11 cellular contexts compared by ENCODE assay signal in genomic region chr20:46458891-46459750, GRCh38. TPM values are rescaled to one million over a fixed set of nuclear protein-coding genes. Genes with fewer than 3 reads are reported as not detected.
A peak's percentile ranks its signal among the peaks of the same experiment; 100 is the strongest.
DNase-seq lines count a peak whose midpoint lies in the region; ATAC-seq and TF ChIP-seq lines count a peak whose summit lies in the region.
"Had no signal": no experiment of that assay in that cellular context is flagged by ENCODE, and none has a peak within 500 bp of the region (broad histone marks: within the 10 kb centered on the region; RNA-seq: fewer than 3 reads in every experiment).

No MANE protein-coding gene starts in this region.

- ATAC-seq in aorta (ENCODE audit: low FRiP score) (no peak), HG03354 (IDR thresholded peaks at IDR 0.05; ENCODE audit: poor library complexity, severe bottlenecking, unreplicated experiment) (no peak)

- TF ChIP-seq POLR2A in breast epithelium (IDR thresholded peaks at IDR 0.05): no peak

- H3K4me1 ChIP-seq in breast epithelium: no peaks in the 10 kb centered on the region
- H3K4me1 ChIP-seq in endocrine pancreas (ENCODE audit: control insufficient read depth, insufficient read depth, low read length): peaks cover 4% of the 10 kb centered on the region
- H3K4me1 ChIP-seq in mucosa of stomach (ENCODE audit: control insufficient read depth, insufficient read depth, low read length): no peaks in the 10 kb centered on the region
- no peaks in the 10 kb centered on the region for H3K4me1 ChIP-seq in aorta (ENCODE audit: control insufficient read depth in 1 of 2, insufficient read depth in 2 of 2, low read length in 2 of 2)
- H3K4me1 ChIP-seq: BLaER1 treated with 17β-estradiol and CSF1 and Interleukin-3, amounts not matched to agents 10 nM and 100 nM had no signal

- intact Hi-C loops in breast epithelium (cut with DNase I; ENCODE audit: low total_unique reads) (no loop called here), MCF 10A (cut with micrococcal nuclease) (no loop called here), aorta (cut with DNase I) (no loop called here)

- no peaks in the 10 kb centered on the region for H3K36me3 ChIP-seq in breast epithelium
- H3K36me3 ChIP-seq in endocrine pancreas (ENCODE audit: control insufficient read depth, insufficient read depth, low read length): no peaks in the 10 kb centered on the region
- no peaks in the 10 kb centered on the region for H3K36me3 ChIP-seq in mucosa of stomach (ENCODE audit: control insufficient read depth, insufficient read depth, low read length)
- no peaks in the 10 kb centered on the region for H3K36me3 ChIP-seq in aorta (ENCODE audit: control insufficient read depth in 1 of 2, insufficient read depth in 2 of 2, low read length in 1 of 2)
- H3K36me3 ChIP-seq: BLaER1 treated with 17β-estradiol and CSF1 and Interleukin-3, amounts not matched to agents 10 nM and 100 nM had no signal

- DNase-seq in breast epithelium (ENCODE audit: low spot score in 2 of 2) (peak in 1 of 2 donors; percentile 35), MCF 10A (ENCODE audit: unreplicated experiment) (no peak), aorta (peak; percentile 47 to 82), NCI-H510A (lab: John Stamatoyannopoulos, UW) (no peak), cerebellar nuclear complex (lab: John Stamatoyannopoulos, UW) (no peak)

- no peak overlapping the region for H3K27ac Mint-ChIP-seq in MCF 10A (ENCODE audit: low read depth, unreplicated experiment)
- H3K27ac Mint-ChIP-seq: activated naive CD4-positive, alpha-beta T cell treated with anti-CD3 and anti-CD28 coated beads, Interleukin-2, amount 50 U/mL, for 24 hours had no signal

- WGBS in aorta, 2 donors: 5% methylated on average over 35 of the region's 35 CpGs

- H3K27me3 ChIP-seq in breast epithelium: no peaks in the 10 kb centered on the region
- no peaks in the 10 kb centered on the region for H3K27me3 ChIP-seq in endocrine pancreas (ENCODE audit: control insufficient read depth, insufficient read depth, low read length)
- peaks cover 8% of the 10 kb centered on the region for H3K27me3 ChIP-seq in mucosa of stomach (ENCODE audit: control insufficient read depth, insufficient read depth, low read length)
- H3K27me3 ChIP-seq in aorta (ENCODE audit: control insufficient read depth in 1 of 2, insufficient read depth in 2 of 2, low read length in 1 of 2): no peaks in the 10 kb centered on the region
- H3K27me3 ChIP-seq: BLaER1 treated with 17β-estradiol and CSF1 and Interleukin-3, amounts not matched to agents 10 nM and 100 nM had no signal

- H3K4me1 Mint-ChIP-seq in MCF 10A (ENCODE audit: insufficient read depth, unreplicated experiment): no peaks in the 10 kb centered on the region
- H3K4me1 Mint-ChIP-seq: activated naive CD4-positive, alpha-beta T cell treated with anti-CD3 and anti-CD28 coated beads, Interleukin-2, amount 50 U/mL, for 24 hours had no signal

- no peak overlapping the region for H3K27ac ChIP-seq in breast epithelium
- H3K27ac ChIP-seq in aorta (ENCODE audit: low read depth in 1 of 2, low read length in 2 of 2): no peak overlapping the region
- H3K27ac ChIP-seq: BLaER1 treated with 17β-estradiol and CSF1 and Interleukin-3, amounts not matched to agents 10 nM and 100 nM had no signal

- no peak for TF ChIP-seq CTCF in breast epithelium (IDR thresholded peaks at IDR 0.05)
- no peak for TF ChIP-seq CTCF in MCF 10A (IDR thresholded peaks at IDR 0.05; ENCODE audit: unreplicated experiment)

- POLR2A ChIA-PET in MCF 10A (lab: Yijun Ruan, JAX): interaction anchor here (0.8 kb wide), 1 partner anchor 338 kb away, joined by 3 read pairs; no protein-coding TSS in a partner anchor

- peaks cover 0 to 5% of the 10 kb centered on the region in 2 donors for H3K9me3 ChIP-seq in breast epithelium
- peaks cover 3% of the 10 kb centered on the region for H3K9me3 ChIP-seq in endocrine pancreas (ENCODE audit: control insufficient read depth, low read length)
- no peaks in the 10 kb centered on the region for H3K9me3 ChIP-seq in mucosa of stomach (ENCODE audit: control insufficient read depth, low read length)
- no peaks in the 10 kb centered on the region for H3K9me3 ChIP-seq in aorta (ENCODE audit: control insufficient read depth, low read length)

- CTCF ChIA-PET in MCF 10A (lab: Yijun Ruan, JAX): interaction anchor here (0.6 kb wide), 1 partner anchor 336 kb away, joined by 4 read pairs; no protein-coding TSS in a partner anchor

- no peak overlapping the region for H3K4me3 Mint-ChIP-seq in MCF 10A (ENCODE audit: unreplicated experiment)
- H3K4me3 Mint-ChIP-seq: activated naive CD4-positive, alpha-beta T cell treated with anti-CD3 and anti-CD28 coated beads, Interleukin-2, amount 50 U/mL, for 24 hours had no signal

- no peaks in the 10 kb centered on the region for H3K36me3 Mint-ChIP-seq in MCF 10A (ENCODE audit: insufficient read depth, unreplicated experiment)

- no peaks in the 10 kb centered on the region for H3K27me3 Mint-ChIP-seq in MCF 10A (ENCODE audit: insufficient read depth, unreplicated experiment)

- no peaks in the 10 kb centered on the region for H3K9me3 Mint-ChIP-seq in MCF 10A (ENCODE audit: unreplicated experiment)

- H3K4me3 ChIP-seq in breast epithelium (peak overlapping the region in 2 of 3 donors; percentile 43 to 61), endocrine pancreas (ENCODE audit: control insufficient read depth, insufficient read depth, low read length) (peak overlapping the region; percentile 79), mucosa of stomach (ENCODE audit: low read length) (peak overlapping the region; percentile 11), aorta (ENCODE audit: low read length in 2 of 2) (no peak overlapping the region)
- H3K4me3 ChIP-seq: BLaER1 treated with 17β-estradiol and CSF1 and Interleukin-3, amounts not matched to agents 10 nM and 100 nM had no signal

- H3K9ac ChIP-seq in endocrine pancreas (ENCODE audit: control insufficient read depth, insufficient read depth, low read length) (peak overlapping the region; percentile 71), mucosa of stomach (ENCODE audit: low read length) (peak overlapping the region; percentile 22)
- H3K9ac ChIP-seq: BLaER1 treated with 17β-estradiol and CSF1 and Interleukin-3, amounts not matched to agents 10 nM and 100 nM had no signal

- no TSS peak for BruUV-seq in MCF 10A (replicated peaks; lab: Mats Ljungman, UMichigan)

RNA-seq across cellular contexts. Expression of gene ELMO2, which starts 52.7 kb away (rescaled TPM):
- total RNA-seq in breast epithelium (10 to 100 TPM; 41.0 to 63.3 (median 50.8) TPM), MCF 10A (2022) (21.1 and 31.7 TPM in 2 replicates), aorta (10 to 100 TPM; 47.5 to 51.6 TPM)
- 10 to 100 TPM; 19.3 to 24.2 TPM for polyA plus RNA-seq in aorta

RNA-seq across cellular contexts. Expression of gene ZNF334, which starts 54.2 kb away (rescaled TPM):
- 10 to 100 TPM in 1 of 3 donors, 1 to 10 TPM in 1, under 1 TPM in 1; 0.96 to 18.7 (median 8.2) TPM for total RNA-seq in breast epithelium
- not detected in 2 replicates for total RNA-seq in MCF 10A (2022)
- total RNA-seq in aorta: 1 to 10 TPM; 1.6 to 3.9 TPM
- polyA plus RNA-seq in aorta: under 1 TPM; 0.38 to 0.92 TPM
- total RNA-seq: HT1080 had no signal

Comparison
In these comparisons a context has a peak if more than half of its experiments do, and no peak if none do; other contexts are left out.
1. DNase-seq: peak in aorta (2 of 2); none in MCF 10A (single experiment), NCI-H510A (single experiment) and cerebellar nuclear complex (0 of 2).
2. H3K4me3 ChIP-seq: peak in breast epithelium (2 of 3), endocrine pancreas (single experiment) and mucosa of stomach (single experiment); none in aorta (0 of 2).